ENCODE assay signal across 8 cellular contexts in genomic region chr1:22712502-22713271, GRCh38. TPM values are rescaled to one million over a fixed set of nuclear protein-coding genes. Genes with fewer than 3 reads are reported as not detected.
DNase-seq lines count a peak whose midpoint lies in the region; ATAC-seq and TF ChIP-seq lines count a peak whose summit lies in the region.

No MANE protein-coding gene starts in this region.

- no peak overlapping the region for H3K27ac ChIP-seq in ACC112 (ENCODE audit: low read depth, low read length)

- POLR2A ChIA-PET in activated CD4-positive, alpha-beta memory T cell treated with anti-CD3 and anti-CD28 coated beads for 36 hours (lab: Charles Lee), result no interaction called here

- H3K27ac Mint-ChIP-seq in activated CD4-positive, alpha-beta memory T cell treated with anti-CD3 and anti-CD28 coated beads for 36 hours, result no peak overlapping the region

- H3K4me1 ChIP-seq in ACC112 (ENCODE audit: control insufficient read depth, insufficient read depth, low read length, unreplicated experiment), result peaks cover 18% of the 10 kb centered on the region

- H3K4me1 Mint-ChIP-seq in activated CD4-positive, alpha-beta memory T cell treated with anti-CD3 and anti-CD28 coated beads for 36 hours (ENCODE audit: low read depth), result peaks cover 16% of the 10 kb centered on the region

- no peaks in the 10 kb centered on the region for H3K9me3 Mint-ChIP-seq in activated CD4-positive, alpha-beta memory T cell treated with anti-CD3 and anti-CD28 coated beads for 36 hours

- TF ChIP-seq CTCF in kidney epithelial cell (IDR thresholded peaks at IDR 0.05; ENCODE audit: insufficient read depth, low read length, poor library complexity, severe bottlenecking), result peak; percentile 17

- peaks cover 68% of the 10 kb centered on the region for H3K27me3 Mint-ChIP-seq in activated CD4-positive, alpha-beta memory T cell treated with anti-CD3 and anti-CD28 coated beads for 36 hours

- H3K36me3 Mint-ChIP-seq in activated CD4-positive, alpha-beta memory T cell treated with anti-CD3 and anti-CD28 coated beads for 36 hours, result no peaks in the 10 kb centered on the region

- no peak overlapping the region for H2AFZ ChIP-seq in ACC112 (ENCODE audit: low read length, unreplicated experiment)

- DNase-seq in activated CD4-positive, alpha-beta memory T cell treated with anti-CD3 and anti-CD28 coated beads for 36 hours, result peak; percentile 77
- DNase-seq in kidney epithelial cell (ENCODE audit: low read depth) (no peak), NCI-H2081 treated with DMSO at 0.1 percent for 48 hours (lab: John Stamatoyannopoulos, UW) (no peak), HUDEP-2 (lab: John Stamatoyannopoulos, UW; ENCODE audit: unreplicated experiment in 76 of 76) (no peak), midbrain (lab: John Stamatoyannopoulos, UW) (no peak)

- intact Hi-C loops in activated CD4-positive, alpha-beta memory T cell treated with anti-CD3 and anti-CD28 coated beads for 36 hours (cut with micrococcal nuclease), result no loop called here

- CTCF ChIA-PET in activated CD4-positive, alpha-beta memory T cell treated with anti-CD3 and anti-CD28 coated beads for 36 hours (lab: Charles Lee), result interaction anchor here (1.1 kb wide), 2 partner anchors 38 to 218 kb away, joined by 3 read pairs; no protein-coding TSS in a partner anchor

- no peak overlapping the region for H3K4me3 Mint-ChIP-seq in activated CD4-positive, alpha-beta memory T cell treated with anti-CD3 and anti-CD28 coated beads for 36 hours

- ATAC-seq in GM19438 (IDR thresholded peaks at IDR 0.05; ENCODE audit: low read depth, unreplicated experiment) (peak; percentile 61), HG03565 (IDR thresholded peaks at IDR 0.05; ENCODE audit: unreplicated experiment) (no peak)

- H3K79me2 ChIP-seq in ACC112 (ENCODE audit: control insufficient read depth, insufficient read depth, low read length, unreplicated experiment), result peaks cover 35% of the 10 kb centered on the region

- H3K27me3 ChIP-seq in ACC112 (ENCODE audit: insufficient read depth, low read length) (no peaks in the 10 kb centered on the region), kidney epithelial cell (ENCODE audit: control insufficient read depth, insufficient read depth, low read length) (no peaks in the 10 kb centered on the region)

- peak overlapping the region; percentile 78 for H3K4me3 ChIP-seq in ACC112 (ENCODE audit: low read depth, low read length)
- H3K4me3 ChIP-seq in kidney epithelial cell (ENCODE audit: low read depth, low read length), result peak overlapping the region; percentile 76

- no peaks in the 10 kb centered on the region for H3K36me3 ChIP-seq in ACC112 (ENCODE audit: insufficient read depth, low read length)
- H3K36me3 ChIP-seq in kidney epithelial cell (ENCODE audit: control insufficient read depth, insufficient read depth, low read length), result no peaks in the 10 kb centered on the region

RNA-seq across cellular contexts. Expression of gene EPHB2, which starts 2.0 kb away (rescaled TPM):
- under 1 TPM; 0.07 to 0.17 TPM for total RNA-seq in activated CD4-positive, alpha-beta memory T cell treated with anti-CD3 and anti-CD28 coated beads for 36 hours
- 111 and 143 TPM in 2 replicates for total RNA-seq in kidney epithelial cell

RNA-seq across cellular contexts. Expression of gene C1QB, which starts 59.7 kb away (rescaled TPM):
- total RNA-seq in activated CD4-positive, alpha-beta memory T cell treated with anti-CD3 and anti-CD28 coated beads for 36 hours, result not detected
- total RNA-seq in kidney epithelial cell, result 2.8 and 4.6 TPM in 2 replicates

Comparison
In these comparisons a context has a peak if more than half of its experiments do, and no peak if none do; other contexts are left out.
1. RNA of gene EPHB2, which starts 2.0 kb away (total RNA-seq): 111 to 143 TPM in kidney epithelial cell; 0.07 to 0.17 TPM in activated CD4-positive, alpha-beta memory T cell treated with anti-CD3 and anti-CD28 coated beads for 36 hours; every median in the first group is over 10 times any median in the second.